Comparison of ENCODE assay signal across 30 cellular contexts in the genomic region with DNA sequence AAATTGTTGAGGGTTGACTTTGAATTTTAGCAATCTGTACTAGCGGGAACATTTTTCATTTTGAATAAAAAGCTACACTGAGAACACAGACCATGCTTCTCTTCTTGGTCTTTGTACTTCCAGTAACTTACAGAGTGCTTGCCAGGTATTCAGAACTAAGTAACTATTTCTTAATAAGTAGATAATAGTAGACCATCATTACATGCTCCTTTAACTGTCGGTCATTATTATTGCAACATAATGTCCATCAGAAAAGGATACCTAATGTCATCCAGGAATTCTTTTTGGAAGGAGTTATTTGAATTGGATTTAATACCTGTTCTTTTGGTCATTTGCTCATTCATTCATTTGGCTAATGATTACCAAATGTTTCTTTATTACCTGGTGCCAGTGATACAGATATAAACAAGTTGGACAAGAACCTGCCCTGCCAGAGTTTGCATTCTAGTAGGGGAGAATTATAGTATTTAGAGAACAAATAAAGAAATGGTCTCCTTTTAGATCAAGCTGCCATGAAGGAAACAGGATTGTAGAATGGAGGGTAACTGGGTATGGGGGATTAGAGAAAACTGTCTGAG. TPM values are rescaled to one million over a fixed set of nuclear protein-coding genes. Genes with fewer than 3 reads are reported as not detected.
A peak's percentile ranks its signal among the peaks of the same experiment; 100 is the strongest.
DNase-seq lines count a peak whose midpoint lies in the region; ATAC-seq, FAIRE-seq and TF ChIP-seq lines count a peak whose summit lies in the region.
"Had no signal": no experiment of that assay in that cellular context is flagged by ENCODE, and none has a peak within 500 bp of the region (broad histone marks: within the 10 kb centered on the region; RNA-seq: fewer than 3 reads in every experiment).

No MANE protein-coding gene starts in this region.

- H4K20me1 ChIP-seq in HepG2 (ENCODE audit: insufficient read depth, low read length) = no peaks in the 10 kb centered on the region
- H4K20me1 ChIP-seq: BLaER1 had no signal

- FAIRE-seq in kidney (lab: Jason Lieb, UNC) = peak; percentile 42
- no peak for FAIRE-seq in HepG2 (lab: Jason Lieb, UNC)
- FAIRE-seq: A549, GM12878, GM12892, GM18507 had no signal

- POLR2A ChIA-PET in HepG2 (lab: Yijun Ruan, JAX) = no interaction called here

- H3K9me3 ChIP-seq in kidney (ENCODE audit: control insufficient read depth in 1 of 2, low read length in 2 of 2) (no peaks in the 10 kb centered on the region), HepG2 (ENCODE audit: low read length) (no peaks in the 10 kb centered on the region; the same call in 1 of the 2 replicates)
- H3K9me3 ChIP-seq: A549, BE2C, BLaER1 had no signal

- H3K27ac ChIP-seq in kidney (ENCODE audit: low read depth in 2 of 2, low read length in 2 of 2) (peak overlapping the region in 1 of 2 donors; percentile 41), HepG2 (ENCODE audit: extremely low read length, insufficient read depth, low read length) (no peak overlapping the region)
- H3K27ac ChIP-seq: 22Rv1, A549, BLaER1 had no signal

- no peak overlapping the region for H3K4me2 ChIP-seq in HepG2 (ENCODE audit: low read depth, low read length)
- H3K4me2 ChIP-seq: A549, BLaER1 had no signal

- DNase-seq in LNCaP clone FGC (ENCODE audit: low read depth) (peak; percentile 48), kidney (no peak), HepG2 (ENCODE audit: low spot score) (no peak), Ammon's horn (ENCODE audit: low spot score) (no peak)
- DNase-seq: AML-193; BE2C; C1 segment of cervical spinal cord; CD4-positive, alpha-beta memory T cell; CD4-positive, CD25-positive, alpha-beta regulatory T cell; CD8-positive, alpha-beta memory T cell; COR-L47; DMS 273 treated with DMSO at 0.1 percent for 48 hours; DMS153; DMS53; DMS79; DND-41; EL; GDM1 had no signal

- no peak for ATAC-seq in HepG2
- no peak for ATAC-seq in HG02938 (IDR thresholded peaks at IDR 0.05; ENCODE audit: unreplicated experiment)
- ATAC-seq in GM19324 (IDR thresholded peaks at IDR 0.05; ENCODE audit: low FRiP score, unreplicated experiment) = no peak
- ATAC-seq: A549, GM12878 had no signal

- 46% methylated on average over 2 of the region's 2 CpGs for WGBS in HepG2 (ENCODE audit: low lambda C conversion rate)

- H3K79me2 ChIP-seq in HepG2 (ENCODE audit: insufficient read depth, low read length) = no peaks in the 10 kb centered on the region

- TF ChIP-seq RAD21 in HepG2 (CRISPR knock-in tag; IDR thresholded peaks at IDR 0.05) = no peak

- H3K27me3 ChIP-seq in HepG2 (ENCODE audit: control insufficient read depth in 1 of 2, insufficient read depth in 2 of 2, low read length in 2 of 2) = no peaks in the 10 kb centered on the region
- H3K27me3 ChIP-seq: BE2C, BLaER1 had no signal

- BruUV-seq in HepG2 (replicated peaks; lab: Mats Ljungman, UMichigan) = no TSS peak

- H3K4me1 ChIP-seq in kidney (ENCODE audit: control insufficient read depth in 1 of 2, insufficient read depth in 1 of 2, low read depth in 1 of 2, low read length in 2 of 2) (no peaks in the 10 kb centered on the region), HepG2 (ENCODE audit: insufficient read depth, low read length) (no peaks in the 10 kb centered on the region)
- H3K4me1 ChIP-seq: A549, BE2C, BLaER1 had no signal

- in situ Hi-C loops in HepG2 (cut with HindIII; ENCODE audit: extremely low pct_ligation_motif_present, low pct_unique_long_range_greater_than_20kb) = no loop called here

- H3K9ac ChIP-seq in kidney (ENCODE audit: low read length in 2 of 2) = no peak overlapping the region
- H3K9ac ChIP-seq in HepG2 (ENCODE audit: insufficient read depth, low read depth, low read length) = no peak overlapping the region
- H3K9ac ChIP-seq: BLaER1 had no signal

- no peak overlapping the region for H2AFZ ChIP-seq in HepG2 (ENCODE audit: low read length)

- H3K36me3 ChIP-seq in kidney (ENCODE audit: control insufficient read depth in 1 of 2, insufficient read depth in 2 of 2, low read length in 2 of 2) = no peaks in the 10 kb centered on the region
- no peaks in the 10 kb centered on the region for H3K36me3 ChIP-seq in HepG2 (replicated peaks in 1 of 2; ENCODE audit: control insufficient read depth in 1 of 2, insufficient read depth in 2 of 2, low read length in 2 of 2)
- H3K36me3 ChIP-seq: BE2C, BLaER1 had no signal

- TF ChIP-seq POLR2A in HepG2 (IDR thresholded peaks at IDR 0.05; ENCODE audit: insufficient read depth in 1 of 2, low read depth in 2 of 2, low read length in 2 of 2) = no peak

- intact Hi-C loops in kidney (cut with DNase I) (no loop called here), HepG2 (cut with micrococcal nuclease; ENCODE audit: unreplicated experiment) (no loop called here)

- H3K4me3 ChIP-seq in LNCaP clone FGC (ENCODE audit: low read depth, low read length) = no peak overlapping the region
- H3K4me3 ChIP-seq in kidney (ENCODE audit: low read length in 2 of 2) = no peak overlapping the region
- no peak overlapping the region for H3K4me3 ChIP-seq in HepG2 (replicated peaks in 1 of 3; ENCODE audit: insufficient read depth in 1 of 3, low read depth in 2 of 3, low read length in 3 of 3)
- H3K4me3 ChIP-seq: A549, BLaER1, GM12878 had no signal

- CTCF ChIA-PET in HepG2 (lab: Yijun Ruan, JAX; ENCODE audit: low intra/inter-chr PET ratio, low total read pairs) = no interaction called here

- no peak for TF ChIP-seq EP300 in HepG2 (IDR thresholded peaks at IDR 0.05; ENCODE audit: low read depth in 2 of 2, low read length in 2 of 2)
- no peak for TF ChIP-seq EP300 in HepG2 (CRISPR knock-in tag; IDR thresholded peaks at IDR 0.05; ENCODE audit: borderline replicate concordance)

- TF ChIP-seq CTCF in LNCaP clone FGC (IDR thresholded peaks at IDR 0.05; ENCODE audit: control insufficient read depth, extremely low read depth, insufficient read depth) (no peak), kidney (IDR thresholded peaks at IDR 0.05; ENCODE audit: borderline replicate concordance, extremely low read depth, insufficient read depth) (no peak), HepG2 (CRISPR knock-in tag; IDR thresholded peaks at IDR 0.05) (no peak)

TF ChIP-seq in HepG2, 621 proteins besides CTCF, POLR2A, EP300 and RAD21:
- TF ChIP-seq ARNT (IDR thresholded peaks at IDR 0.05) = no peak
- TF ChIP-seq ZNF354B (CRISPR knock-in tag; IDR thresholded peaks at IDR 0.05) = no peak
- no peak for TF ChIP-seq HOXA7 (CRISPR knock-in tag; IDR thresholded peaks at IDR 0.05)
- peak; percentile 41; the same call in 1 of the 2 replicates for TF ChIP-seq CEBPB (IDR thresholded peaks at IDR 0.05; ENCODE audit: borderline replicate concordance, low read depth, low read length)
- no peak for TF ChIP-seq ZNF737 (CRISPR knock-in tag; IDR thresholded peaks at IDR 0.05; ENCODE audit: borderline replicate concordance)

RNA-seq across cellular contexts. Expression of a gene that starts 32.7 kb away (rescaled TPM):
- total RNA-seq in kidney (2.4 TPM), HepG2 (2016; rRNA removed; fragmentation: Illumina TruSeq; extraction: Trizol) (not detected in 2 replicates)
- polyA plus RNA-seq in kidney (ENCODE audit: insufficient read depth, low read depth, low replicate concordance) (15.8 TPM), HepG2 (2011; rRNA removed) (not detected in 2 replicates)
- not detected in 2 replicates for total RNA-seq in HepG2 (2016; cell fraction: cytosol; rRNA removed; fragmentation: Illumina TruSeq; extraction: Trizol; ENCODE audit: low read depth)
- not detected in 2 replicates for total RNA-seq in HepG2 (2016; cell fraction: insoluble cytoplasmic fraction; rRNA removed; fragmentation: Illumina TruSeq; extraction: Trizol)
- total RNA-seq in HepG2 (2016; cell fraction: membrane; rRNA removed; fragmentation: Illumina TruSeq; extraction: Trizol) = not detected in 2 replicates
- not detected in 2 replicates for total RNA-seq in HepG2 (2016; cell fraction: nucleus; rRNA removed; fragmentation: Illumina TruSeq; extraction: Trizol)
- not detected in 2 replicates for polyA plus RNA-seq in HepG2 (2011; cell fraction: cytosol; rRNA removed)
- polyA plus RNA-seq in HepG2 (2011; cell fraction: nucleus; rRNA removed) = not detected in 2 replicates
- not detected in 2 replicates for polyA plus RNA-seq in HepG2 (2012)
- not detected in 2 replicates for polyA plus RNA-seq in HepG2 (2016; cell fraction: cytosol; fragmentation: Illumina TruSeq; extraction: Trizol; ENCODE audit: low read depth)
- not detected in 2 replicates for polyA plus RNA-seq in HepG2 (2016; cell fraction: insoluble cytoplasmic fraction; fragmentation: Illumina TruSeq; extraction: Trizol; ENCODE audit: low read depth)
- polyA plus RNA-seq in HepG2 (2016; cell fraction: membrane; fragmentation: Illumina TruSeq; extraction: Trizol; ENCODE audit: low read depth) = not detected in 2 replicates
- polyA plus RNA-seq in HepG2 (2016; cell fraction: nucleus; fragmentation: Illumina TruSeq; extraction: Trizol; ENCODE audit: insufficient read depth, low read depth) = not detected in 2 replicates
- polyA minus RNA-seq in HepG2 (2011; rRNA and poly(A)+ RNA removed; ENCODE audit: low replicate concordance) = not detected in 2 replicates
- not detected in 2 replicates for polyA minus RNA-seq in HepG2 (2011; cell fraction: cytosol; rRNA and poly(A)+ RNA removed)
- not detected in 2 replicates for polyA minus RNA-seq in HepG2 (2011; cell fraction: nucleus; rRNA and poly(A)+ RNA removed)
- total RNA-seq: A172; CD4-positive, alpha-beta memory T cell; CD4-positive, CD25-positive, alpha-beta regulatory T cell; CD8-positive, alpha-beta memory T cell; Daoy; G401; GM12878 had no signal
- polyA plus RNA-seq: A549; CD14-positive monocyte; CD4-positive, alpha-beta memory T cell; CD4-positive, CD25-positive, alpha-beta regulatory T cell; CD8-positive, alpha-beta memory T cell; GM12878 had no signal
